8 cellular contexts compared by ENCODE assay signal in the genomic region with DNA sequence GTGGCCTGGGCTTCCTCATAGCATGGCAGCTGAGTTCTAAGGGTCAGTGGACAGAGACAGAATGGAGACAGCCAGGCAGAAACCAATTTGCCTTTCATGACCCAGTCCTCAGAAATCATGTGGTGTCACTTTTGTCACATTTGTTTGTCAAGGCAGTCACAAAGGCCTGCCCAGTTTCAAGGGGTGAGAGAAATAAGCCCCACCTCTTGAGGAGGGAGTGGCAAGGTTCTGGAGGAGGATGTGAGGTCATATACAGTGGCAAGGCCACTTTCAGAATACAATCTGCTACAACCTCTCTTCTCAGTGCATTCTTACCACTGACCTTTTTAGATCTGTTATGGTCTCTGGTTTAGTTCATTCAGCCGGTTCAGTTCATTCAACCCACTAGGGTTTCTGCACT.
DNase-seq lines count a peak whose midpoint lies in the region; ATAC-seq and TF ChIP-seq lines count a peak whose summit lies in the region.

No MANE protein-coding gene starts in this region.

- no peaks in the 10 kb centered on the region for H3K27me3 Mint-ChIP-seq in stimulated activated naive CD8-positive, alpha-beta T cell treated with anti-CD3 and anti-CD28 coated beads, Interleukin-15, amount 100 ng/mL, for 72 hours
- H3K27me3 Mint-ChIP-seq in progenitor cell of endocrine pancreas, result peaks cover 6% of the 10 kb centered on the region

- DNase-seq in stimulated activated CD4-positive, alpha-beta T cell treated with anti-CD3 and anti-CD28 coated beads, Interleukin-15, amount 100 ng/mL, for 24 hours, result peak; percentile 5
- no peak for DNase-seq in stimulated activated CD4-positive, alpha-beta T cell treated with anti-CD3 and anti-CD28 coated beads, Interleukin-4, amount 100 ng/mL, for 4 hours
- DNase-seq in MV-4-11 (lab: John Stamatoyannopoulos, UW) (peak; percentile 40), cerebellar cortex (ENCODE audit: low spot score) (no peak), progenitor cell of endocrine pancreas (ENCODE audit: low spot score, unreplicated experiment) (no peak)
- DNase-seq in stimulated activated naive CD8-positive, alpha-beta T cell treated with anti-CD3 and anti-CD28 coated beads, Interleukin-15, amount 100 ng/mL, for 72 hours, result peak; percentile 21 to 56

- H3K36me3 Mint-ChIP-seq in progenitor cell of endocrine pancreas (ENCODE audit: insufficient read depth), result no peaks in the 10 kb centered on the region

- peaks cover 29% of the 10 kb centered on the region for H3K4me1 Mint-ChIP-seq in stimulated activated naive CD8-positive, alpha-beta T cell treated with anti-CD3 and anti-CD28 coated beads, Interleukin-15, amount 100 ng/mL, for 72 hours
- no peaks in the 10 kb centered on the region for H3K4me1 Mint-ChIP-seq in progenitor cell of endocrine pancreas (ENCODE audit: low read depth)

- peak; percentile 87 for ATAC-seq in GM21825 (IDR thresholded peaks at IDR 0.05; ENCODE audit: unreplicated experiment)
- peak; percentile 96 for ATAC-seq in stimulated activated naive CD8-positive, alpha-beta T cell treated with anti-CD3 and anti-CD28 coated beads, Interleukin-15, amount 100 ng/mL, for 72 hours
- ATAC-seq in HG02610 (IDR thresholded peaks at IDR 0.05; ENCODE audit: unreplicated experiment), result no peak

- no peak for TF ChIP-seq CTCF in progenitor cell of endocrine pancreas (IDR thresholded peaks at IDR 0.05; ENCODE audit: unreplicated experiment)

- no peaks in the 10 kb centered on the region for H3K9me3 Mint-ChIP-seq in stimulated activated naive CD8-positive, alpha-beta T cell treated with anti-CD3 and anti-CD28 coated beads, Interleukin-15, amount 100 ng/mL, for 72 hours
- no peaks in the 10 kb centered on the region for H3K9me3 Mint-ChIP-seq in progenitor cell of endocrine pancreas (ENCODE audit: low read depth)

- H3K4me3 Mint-ChIP-seq in stimulated activated naive CD8-positive, alpha-beta T cell treated with anti-CD3 and anti-CD28 coated beads, Interleukin-15, amount 100 ng/mL, for 72 hours, result peak overlapping the region in 1 of 2 donors; percentile 45
- no peak overlapping the region for H3K4me3 Mint-ChIP-seq in progenitor cell of endocrine pancreas (ENCODE audit: low read depth)

- no peak overlapping the region for H3K27ac Mint-ChIP-seq in stimulated activated naive CD8-positive, alpha-beta T cell treated with anti-CD3 and anti-CD28 coated beads, Interleukin-15, amount 100 ng/mL, for 72 hours
- H3K27ac Mint-ChIP-seq in progenitor cell of endocrine pancreas, result no peak overlapping the region

Comparison
In these comparisons a context has a peak if more than half of its experiments do, and no peak if none do; other contexts are left out.
1. DNase-seq: peak in stimulated activated CD4-positive, alpha-beta T cell treated with anti-CD3 and anti-CD28 coated beads, Interleukin-15, amount 100 ng/mL, for 24 hours (single experiment), MV-4-11 (single experiment) and stimulated activated naive CD8-positive, alpha-beta T cell treated with anti-CD3 and anti-CD28 coated beads, Interleukin-15, amount 100 ng/mL, for 72 hours (2 of 2); none in stimulated activated CD4-positive, alpha-beta T cell treated with anti-CD3 and anti-CD28 coated beads, Interleukin-4, amount 100 ng/mL, for 4 hours (0 of 2), cerebellar cortex (single experiment) and progenitor cell of endocrine pancreas (single experiment).